9 cellular contexts compared by ENCODE assay signal in the genomic region with DNA sequence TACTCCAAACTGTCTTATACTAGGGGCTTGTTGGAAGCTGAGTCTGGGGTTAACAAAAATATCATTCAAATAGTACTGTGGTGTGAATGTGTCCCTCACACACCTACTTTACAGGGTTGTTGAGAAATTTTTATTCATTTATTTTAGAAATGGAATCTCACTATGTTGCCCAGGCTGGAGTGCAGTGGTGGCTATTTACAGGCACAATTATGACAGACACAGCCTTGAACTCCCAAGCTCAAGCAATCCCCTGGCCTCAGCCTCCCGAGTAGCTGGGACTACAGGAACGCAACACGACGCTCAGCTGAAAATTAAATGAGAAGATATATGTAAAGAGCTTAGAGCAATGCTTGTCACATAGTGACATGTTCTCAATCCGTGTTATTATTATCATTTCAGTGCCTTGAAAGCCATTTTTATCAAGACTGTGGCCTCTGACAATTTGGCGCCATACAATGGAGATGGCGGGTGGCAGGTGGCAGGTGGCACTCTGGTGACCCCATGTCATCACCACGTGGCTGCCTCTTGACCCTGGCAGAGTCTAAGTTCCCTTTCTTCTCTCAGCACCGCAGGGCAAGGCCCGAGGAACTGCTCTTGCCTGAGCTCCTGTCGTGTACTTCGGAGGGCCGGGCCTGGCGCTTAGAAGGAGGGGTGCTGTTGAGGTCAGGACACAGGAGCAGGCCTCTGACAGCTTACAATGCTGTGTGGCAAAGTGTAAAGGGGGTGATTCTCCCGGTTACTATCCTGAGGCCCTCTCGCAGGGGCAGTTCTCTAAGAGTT.
DNase-seq lines count a peak whose midpoint lies in the region; ATAC-seq, FAIRE-seq and TF ChIP-seq lines count a peak whose summit lies in the region.
"Had no signal": no experiment of that assay in that cellular context is flagged by ENCODE, and none has a peak within 500 bp of the region (broad histone marks: within the 10 kb centered on the region; RNA-seq: fewer than 3 reads in every experiment).

No MANE protein-coding gene starts in this region.

- no peak for TF ChIP-seq RAD21 in IMR-90 (IDR thresholded peaks at IDR 0.05; ENCODE audit: low read length)

- H3K27ac ChIP-seq in IMR-90 (ENCODE audit: insufficient read depth, low read length) (peak overlapping the region; percentile 72; the same call in 1 of the 2 replicates), keratinocyte (ENCODE audit: control insufficient read depth, insufficient read depth, low read length) (no peak overlapping the region)

- 93% methylated on average over 6 of the region's 16 CpGs; no CpG with 5 or more reads in 1 of the 2 experiments for WGBS in IMR-90 (ENCODE audit: extremely low coverage in 2 of 2, insufficient read length in 1 of 2), 2 experiments

- H2BK20ac ChIP-seq in IMR-90 (ENCODE audit: low read depth, low read length) = peak overlapping the region; percentile 14; the same call in 1 of the 2 replicates

- FAIRE-seq in keratinocyte (lab: Jason Lieb, UNC) = no peak

- no peaks in the 10 kb centered on the region for H4K20me1 ChIP-seq in IMR-90 (ENCODE audit: insufficient read depth, low read length)
- H4K20me1 ChIP-seq in keratinocyte (ENCODE audit: control insufficient read depth, extremely low read depth, insufficient read depth, low read length) = no peaks in the 10 kb centered on the region

- H2BK120ac ChIP-seq in IMR-90 (ENCODE audit: low read depth, low read length) = peak overlapping the region; percentile 66; the same call in 1 of the 2 replicates

- POLR2A ChIA-PET in IMR-90 (lab: Charles Lee; ENCODE audit: unreplicated experiment) = no interaction called here

- peaks cover 4% of the 10 kb centered on the region for H3K27me3 ChIP-seq in IMR-90 (ENCODE audit: control insufficient read depth, insufficient read depth, low read length)
- no peaks in the 10 kb centered on the region for H3K27me3 ChIP-seq in keratinocyte (ENCODE audit: control insufficient read depth, extremely low read depth, insufficient read depth, low read length)

- H3K9me3 ChIP-seq in IMR-90 (ENCODE audit: control insufficient read depth, insufficient read depth, low read length) (no peaks in the 10 kb centered on the region; the same call in 1 of the 2 replicates), keratinocyte (ENCODE audit: control insufficient read depth, low read depth, low read length) (no peaks in the 10 kb centered on the region)

- CTCF ChIA-PET in IMR-90 (lab: Yijun Ruan, JAX) = no interaction called here

- peaks cover 16% of the 10 kb centered on the region for H3K27me3 Mint-ChIP-seq in activated T-helper 1 cell treated with anti-CD3 and anti-CD28 coated beads, Interleukin-12 subunit alpha, Interleukin-12 subunit beta, Interleukin-2, Interleukin-4 antibody, amounts not matched to agents 30 ng/mL and 10 ng/mL and 1 ng/mL, durations not matched to agents 14 hours and 24 hours and 36 hours (ENCODE audit: insufficient read depth)
- peaks cover 17% of the 10 kb centered on the region for H3K27me3 Mint-ChIP-seq in stimulated activated naive CD8-positive, alpha-beta T cell treated with anti-CD3 and anti-CD28 coated beads, Interleukin-15, amount 100 ng/mL, for 72 hours

- intact Hi-C loops in IMR-90 (cut with micrococcal nuclease) = loop anchor here (1.0 to 5.0 kb wide), 2 partner anchors 65 to 1743 kb away; a partner anchor contains a TSS
- intact Hi-C loops in activated T-helper 1 cell treated with anti-CD3 and anti-CD28 coated beads, Interleukin-12 subunit alpha, Interleukin-12 subunit beta, Interleukin-2, Interleukin-4 antibody, amounts not matched to agents 30 ng/mL and 10 ng/mL and 1 ng/mL, durations not matched to agents 14 hours and 24 hours and 36 hours (cut with micrococcal nuclease) = loop anchor here (5.0 to 10.0 kb wide), 3 partner anchors 638 to 1328 kb away; no protein-coding TSS in a partner anchor

- no peaks in the 10 kb centered on the region for H3K79me1 ChIP-seq in IMR-90 (ENCODE audit: low read depth in 1 of 2, low read length in 2 of 2)

- no peaks in the 10 kb centered on the region for H3K79me2 ChIP-seq in keratinocyte (ENCODE audit: control insufficient read depth, insufficient read depth, low read length)

- peak overlapping the region; percentile 76 for H4K5ac ChIP-seq in IMR-90 (ENCODE audit: low read depth, low read length)

- no peak overlapping the region for H3K4me2 ChIP-seq in IMR-90 (ENCODE audit: low read depth, low read length)
- peak overlapping the region; percentile 96 for H3K4me2 ChIP-seq in keratinocyte (ENCODE audit: control insufficient read depth, extremely low read depth, insufficient read depth, low read depth, low read length)

- peak overlapping the region; percentile 42 for H4K91ac ChIP-seq in IMR-90 (ENCODE audit: insufficient read depth, low read depth, low read length)

- H3K18ac ChIP-seq in IMR-90 (ENCODE audit: low read depth, low read length) = no peak overlapping the region

- no peaks in the 10 kb centered on the region for H3K36me3 ChIP-seq in IMR-90 (ENCODE audit: control insufficient read depth, insufficient read depth, low read length)
- H3K36me3 ChIP-seq in keratinocyte (ENCODE audit: control insufficient read depth in 2 of 2, extremely low read depth in 1 of 2, insufficient read depth in 2 of 2, low read length in 2 of 2) = no peaks in the 10 kb centered on the region

- 0 out of 2 replicates have a peak overlapping the region, but pooled peaks have one; percentile 64 for H3K23ac ChIP-seq in IMR-90 (ENCODE audit: low read depth, low read length)

- H3K56ac ChIP-seq in IMR-90 (ENCODE audit: extremely low read depth, insufficient read depth, low read length) = no peak overlapping the region

- in situ Hi-C loops in IMR-90 (cut with MboI; ENCODE audit: low sequenced_read_pairs) = no loop called here

- BruUV-seq in IMR-90 (replicated peaks; lab: Mats Ljungman, UMichigan) = no TSS peak

- peak overlapping the region; percentile 75 for H2AK5ac ChIP-seq in IMR-90 (ENCODE audit: low read depth, low read length)

- H3K14ac ChIP-seq in IMR-90 (replicated peaks; ENCODE audit: low read depth, low read length) = peak overlapping the region; percentile 82

- DNase-seq in IMR-90 (no peak), keratinocyte (ENCODE audit: low read depth, low spot score) (no peak), NCI-H1417 treated with DMSO at 0.1 percent for 48 hours (lab: John Stamatoyannopoulos, UW) (no peak), NCI-H1105 (lab: John Stamatoyannopoulos, UW) (no peak)
- no peak for DNase-seq in activated T-helper 1 cell treated with anti-CD3 and anti-CD28 coated beads, Interleukin-12 subunit alpha, Interleukin-12 subunit beta, Interleukin-2, Interleukin-4 antibody, amounts not matched to agents 30 ng/mL and 10 ng/mL and 1 ng/mL, durations not matched to agents 14 hours and 24 hours and 36 hours (ENCODE audit: low spot score)
- peak in 1 of 2 donors; percentile 10 for DNase-seq in stimulated activated naive CD8-positive, alpha-beta T cell treated with anti-CD3 and anti-CD28 coated beads, Interleukin-15, amount 100 ng/mL, for 72 hours
- DNase-seq in activated effector memory CD4-positive, alpha-beta T cell treated with Interleukin-2 at 50 U/mL for 16 hours = no peak
- DNase-seq: NCI-H2081 treated with DMSO at 0.1 percent for 48 hours had no signal

- dilution Hi-C loops in IMR-90 (cut with HindIII; ENCODE audit: low sequenced_read_pairs, unreplicated experiment) = no loop called here
- dilution Hi-C loops in keratinocyte (cut with MboI; ENCODE audit: extremely low pct_ligation_motif_present, low sequenced_read_pairs) = no loop called here

- no peaks in the 10 kb centered on the region for H3K36me3 Mint-ChIP-seq in activated T-helper 1 cell treated with anti-CD3 and anti-CD28 coated beads, Interleukin-12 subunit alpha, Interleukin-12 subunit beta, Interleukin-2, Interleukin-4 antibody, amounts not matched to agents 30 ng/mL and 10 ng/mL and 1 ng/mL, durations not matched to agents 14 hours and 24 hours and 36 hours (ENCODE audit: low read depth)

- H3K4me3 Mint-ChIP-seq in activated T-helper 1 cell treated with anti-CD3 and anti-CD28 coated beads, Interleukin-12 subunit alpha, Interleukin-12 subunit beta, Interleukin-2, Interleukin-4 antibody, amounts not matched to agents 30 ng/mL and 10 ng/mL and 1 ng/mL, durations not matched to agents 14 hours and 24 hours and 36 hours = peak overlapping the region; percentile 93
- H3K4me3 Mint-ChIP-seq in stimulated activated naive CD8-positive, alpha-beta T cell treated with anti-CD3 and anti-CD28 coated beads, Interleukin-15, amount 100 ng/mL, for 72 hours = peak overlapping the region; percentile 97 to 98

- no peak overlapping the region for H3K4me3 ChIP-seq in IMR-90 (ENCODE audit: insufficient read depth, low read depth, low read length)
- H3K4me3 ChIP-seq in keratinocyte (ENCODE audit: control insufficient read depth in 2 of 3, extremely low read depth in 1 of 3, insufficient read depth in 2 of 3, low read depth in 1 of 3, low read length in 3 of 3) = no peak overlapping the region

- peak overlapping the region; percentile 8; the same call in 1 of the 3 replicates for H2BK15ac ChIP-seq in IMR-90 (ENCODE audit: low read depth, low read length)

- H2BK5ac ChIP-seq in IMR-90 (ENCODE audit: low read depth, low read length, poor library complexity, severe bottlenecking) = no peak overlapping the region

- H4K8ac ChIP-seq in IMR-90 (ENCODE audit: low read depth in 2 of 2, low read length in 2 of 2) = peak overlapping the region; percentile 81 to 92; a peak in 3 of 4 replicates

- H3K4me1 Mint-ChIP-seq in activated T-helper 1 cell treated with anti-CD3 and anti-CD28 coated beads, Interleukin-12 subunit alpha, Interleukin-12 subunit beta, Interleukin-2, Interleukin-4 antibody, amounts not matched to agents 30 ng/mL and 10 ng/mL and 1 ng/mL, durations not matched to agents 14 hours and 24 hours and 36 hours (ENCODE audit: low read depth) = peaks cover 37% of the 10 kb centered on the region
- peaks cover 40% of the 10 kb centered on the region for H3K4me1 Mint-ChIP-seq in stimulated activated naive CD8-positive, alpha-beta T cell treated with anti-CD3 and anti-CD28 coated beads, Interleukin-15, amount 100 ng/mL, for 72 hours

- no peak overlapping the region; the same call in 1 of the 2 replicates for H3K9ac ChIP-seq in IMR-90 (ENCODE audit: low read depth, low read length)
- H3K9ac ChIP-seq in keratinocyte (ENCODE audit: control insufficient read depth, extremely low read depth, insufficient read depth, low read length) = no peak overlapping the region

- peaks cover 8% of the 10 kb centered on the region for H3K4me1 ChIP-seq in IMR-90 (ENCODE audit: control insufficient read depth, insufficient read depth, low read length)
- H3K4me1 ChIP-seq in keratinocyte (ENCODE audit: control insufficient read depth, extremely low read depth, insufficient read depth, low read length) = peaks cover 8% of the 10 kb centered on the region

- TF ChIP-seq POLR2A in IMR-90 (IDR thresholded peaks at IDR 0.05; ENCODE audit: low read depth, low read length) = no peak

- H2AK9ac ChIP-seq in IMR-90 (replicated peaks; ENCODE audit: low read depth, low read length, poor library complexity) = peak overlapping the region; percentile 84

- H3K9me3 Mint-ChIP-seq in activated T-helper 1 cell treated with anti-CD3 and anti-CD28 coated beads, Interleukin-12 subunit alpha, Interleukin-12 subunit beta, Interleukin-2, Interleukin-4 antibody, amounts not matched to agents 30 ng/mL and 10 ng/mL and 1 ng/mL, durations not matched to agents 14 hours and 24 hours and 36 hours = peaks cover 7% of the 10 kb centered on the region
- H3K9me3 Mint-ChIP-seq in stimulated activated naive CD8-positive, alpha-beta T cell treated with anti-CD3 and anti-CD28 coated beads, Interleukin-15, amount 100 ng/mL, for 72 hours = no peaks in the 10 kb centered on the region

- peaks cover 5% of the 10 kb centered on the region for H3K9me1 ChIP-seq in IMR-90 (ENCODE audit: insufficient read depth, low read length)
- no peaks in the 10 kb centered on the region for H3K9me1 ChIP-seq in keratinocyte (ENCODE audit: control insufficient read depth, extremely low read depth, insufficient read depth, low read length)

- peak overlapping the region; percentile 95 for H3K27ac Mint-ChIP-seq in activated T-helper 1 cell treated with anti-CD3 and anti-CD28 coated beads, Interleukin-12 subunit alpha, Interleukin-12 subunit beta, Interleukin-2, Interleukin-4 antibody, amounts not matched to agents 30 ng/mL and 10 ng/mL and 1 ng/mL, durations not matched to agents 14 hours and 24 hours and 36 hours
- peak overlapping the region; percentile 99 to 100 for H3K27ac Mint-ChIP-seq in stimulated activated naive CD8-positive, alpha-beta T cell treated with anti-CD3 and anti-CD28 coated beads, Interleukin-15, amount 100 ng/mL, for 72 hours

- peak overlapping the region; percentile 66 for H3K4ac ChIP-seq in IMR-90 (ENCODE audit: low read depth, low read length)

- H2AFZ ChIP-seq in IMR-90 (replicated peaks; ENCODE audit: low read length, poor library complexity) (peak overlapping the region; percentile 97), keratinocyte (ENCODE audit: control insufficient read depth, low read length) (peak overlapping the region; percentile 100)

- ATAC-seq in IMR-90 (ENCODE audit: low read depth) (no peak), HG02678 (IDR thresholded peaks at IDR 0.05; ENCODE audit: unreplicated experiment) (no peak)
- ATAC-seq in stimulated activated naive CD8-positive, alpha-beta T cell treated with anti-CD3 and anti-CD28 coated beads, Interleukin-15, amount 100 ng/mL, for 72 hours = no peak

- no peak for TF ChIP-seq CTCF in IMR-90 (conservative IDR thresholded peaks at IDR 0.05; ENCODE audit: low read depth, low read length)
- TF ChIP-seq CTCF in keratinocyte (optimal IDR thresholded peaks at IDR 0.05 in 1 of 3, IDR thresholded peaks at IDR 0.05 in 1 of 3, conservative IDR thresholded peaks at IDR 0.05 in 1 of 3; ENCODE audit: extremely low read depth in 1 of 3, insufficient read depth in 2 of 3, low read length in 3 of 3) = no peak
